Comparison of ENCODE assay signal across 8 cellular contexts in genomic region chr11:111879637-111879960, GRCh38. TPM values are rescaled to one million over a fixed set of nuclear protein-coding genes. Genes with fewer than 3 reads are reported as not detected.
A peak's percentile ranks its signal among the peaks of the same experiment; 100 is the strongest.
DNase-seq lines count a peak whose midpoint lies in the region; ATAC-seq lines count a peak whose summit lies in the region.

No MANE protein-coding gene starts in this region.

- H3K4me3 Mint-ChIP-seq in activated CD8-positive, alpha-beta T cell treated with anti-CD3 and anti-CD28 coated beads, Interleukin-2, amount 10 ng/mL, durations not matched to agents 7 days and 5 days = peak overlapping the region; percentile 89

- H3K27me3 ChIP-seq in stomach smooth muscle (ENCODE audit: control insufficient read depth in 1 of 2, insufficient read depth in 2 of 2, low read length in 2 of 2) = no peaks in the 10 kb centered on the region

- CTCF ChIA-PET in activated CD8-positive, alpha-beta T cell treated with anti-CD3 and anti-CD28 coated beads, Interleukin-2, amount 10 ng/mL, durations not matched to agents 7 days and 5 days (lab: Charles Lee) = interaction anchor here (0.9 to 2.6 kb wide), 4 partner anchors 8 to 54 kb away, joined by 3 to 14 read pairs (median 4); partner anchors contain the start of gene ALG9

- H3K4me1 Mint-ChIP-seq in activated CD8-positive, alpha-beta T cell treated with anti-CD3 and anti-CD28 coated beads, Interleukin-2, amount 10 ng/mL, durations not matched to agents 7 days and 5 days (ENCODE audit: low read depth) = peaks cover 18% of the 10 kb centered on the region

- peaks cover 9% of the 10 kb centered on the region for H3K36me3 Mint-ChIP-seq in activated CD8-positive, alpha-beta T cell treated with anti-CD3 and anti-CD28 coated beads, Interleukin-2, amount 10 ng/mL, durations not matched to agents 7 days and 5 days (ENCODE audit: low read depth)

- peak overlapping the region; percentile 99 for H3K27ac Mint-ChIP-seq in activated CD8-positive, alpha-beta T cell treated with anti-CD3 and anti-CD28 coated beads, Interleukin-2, amount 10 ng/mL, durations not matched to agents 7 days and 5 days

- peak overlapping the region; percentile 99 for H3K27ac ChIP-seq in stomach smooth muscle (ENCODE audit: low read length)

- peaks cover 8% of the 10 kb centered on the region for H3K4me1 ChIP-seq in stomach smooth muscle (ENCODE audit: control insufficient read depth, insufficient read depth, low read length)

- POLR2A ChIA-PET in activated CD8-positive, alpha-beta T cell treated with anti-CD3 and anti-CD28 coated beads, Interleukin-2, amount 10 ng/mL, durations not matched to agents 7 days and 5 days (lab: Charles Lee) = interaction anchor here (0.9 to 1.1 kb wide), 3 partner anchors 10 to 48 kb away, joined by 4 read pairs; no protein-coding TSS in a partner anchor

- peak overlapping the region; percentile 82 to 99 for H3K9ac ChIP-seq in stomach smooth muscle (ENCODE audit: low read length in 2 of 2)

- H3K36me3 ChIP-seq in stomach smooth muscle (ENCODE audit: control insufficient read depth in 2 of 2, insufficient read depth in 2 of 2, low read length in 2 of 2) = peaks cover 0 to 4% of the 10 kb centered on the region in 2 donors

- H3K9me3 Mint-ChIP-seq in activated CD8-positive, alpha-beta T cell treated with anti-CD3 and anti-CD28 coated beads, Interleukin-2, amount 10 ng/mL, durations not matched to agents 7 days and 5 days (ENCODE audit: insufficient read depth) = no peaks in the 10 kb centered on the region

- no peaks in the 10 kb centered on the region for H3K27me3 Mint-ChIP-seq in activated CD8-positive, alpha-beta T cell treated with anti-CD3 and anti-CD28 coated beads, Interleukin-2, amount 10 ng/mL, durations not matched to agents 7 days and 5 days (ENCODE audit: low read depth)

- no peaks in the 10 kb centered on the region for H3K9me3 ChIP-seq in stomach smooth muscle (ENCODE audit: control insufficient read depth in 2 of 2, low read length in 2 of 2)

- peak; percentile 6 for ATAC-seq in activated CD8-positive, alpha-beta T cell treated with anti-CD3 and anti-CD28 coated beads, Interleukin-2, amount 10 ng/mL, durations not matched to agents 7 days and 5 days
- ATAC-seq in HG03457 (IDR thresholded peaks at IDR 0.05; ENCODE audit: unreplicated experiment) = no peak

- H3K4me3 ChIP-seq in iPS-11a (ENCODE audit: low read depth, low read length) (peak overlapping the region; percentile 91), stomach smooth muscle (ENCODE audit: low read length in 2 of 2) (peak overlapping the region; percentile 79 to 94)

- DNase-seq in NCI-H1092 treated with DMSO at 0.1 percent for 48 hours (lab: John Stamatoyannopoulos, UW) = peak; percentile 35
- no peak for DNase-seq in NCI-H1092 (lab: John Stamatoyannopoulos, UW)
- no peak for DNase-seq in activated CD8-positive, alpha-beta T cell treated with anti-CD3 and anti-CD28 coated beads, Interleukin-2, amount 10 ng/mL, durations not matched to agents 7 days and 5 days
- DNase-seq in SKM-1 (lab: John Stamatoyannopoulos, UW; ENCODE audit: unreplicated experiment) = no peak
- DNase-seq in NOMO-1 treated with dmso at 0.1 percent for 144 hours (lab: John Stamatoyannopoulos, UW; ENCODE audit: unreplicated experiment) = no peak

RNA-seq across cellular contexts. Expression of gene CFAP68, which starts 0.3 kb away (rescaled TPM):
- total RNA-seq in activated CD8-positive, alpha-beta T cell treated with anti-CD3 and anti-CD28 coated beads, Interleukin-2, amount 10 ng/mL, durations not matched to agents 7 days and 5 days = 10 to 100 TPM; 17.8 to 18.3 TPM

RNA-seq across cellular contexts. Expression of gene FDXACB1, which starts 0.6 kb away (rescaled TPM):
- 1 to 10 TPM; 4.4 to 5.9 TPM for total RNA-seq in activated CD8-positive, alpha-beta T cell treated with anti-CD3 and anti-CD28 coated beads, Interleukin-2, amount 10 ng/mL, durations not matched to agents 7 days and 5 days

RNA-seq across cellular contexts. Expression of gene ALG9, which starts 8.2 kb away (rescaled TPM):
- total RNA-seq in activated CD8-positive, alpha-beta T cell treated with anti-CD3 and anti-CD28 coated beads, Interleukin-2, amount 10 ng/mL, durations not matched to agents 7 days and 5 days = 10 to 100 TPM; 29.2 to 31.1 TPM

RNA-seq across cellular contexts. Expression of gene CRYAB, which starts 32.0 kb away (rescaled TPM):
- total RNA-seq in activated CD8-positive, alpha-beta T cell treated with anti-CD3 and anti-CD28 coated beads, Interleukin-2, amount 10 ng/mL, durations not matched to agents 7 days and 5 days = not detected

RNA-seq across cellular contexts. Expression of gene HSPB2, which starts 32.9 kb away (rescaled TPM):
- total RNA-seq in activated CD8-positive, alpha-beta T cell treated with anti-CD3 and anti-CD28 coated beads, Interleukin-2, amount 10 ng/mL, durations not matched to agents 7 days and 5 days = not detected
